11 cellular contexts compared by ENCODE assay signal in the genomic region with DNA sequence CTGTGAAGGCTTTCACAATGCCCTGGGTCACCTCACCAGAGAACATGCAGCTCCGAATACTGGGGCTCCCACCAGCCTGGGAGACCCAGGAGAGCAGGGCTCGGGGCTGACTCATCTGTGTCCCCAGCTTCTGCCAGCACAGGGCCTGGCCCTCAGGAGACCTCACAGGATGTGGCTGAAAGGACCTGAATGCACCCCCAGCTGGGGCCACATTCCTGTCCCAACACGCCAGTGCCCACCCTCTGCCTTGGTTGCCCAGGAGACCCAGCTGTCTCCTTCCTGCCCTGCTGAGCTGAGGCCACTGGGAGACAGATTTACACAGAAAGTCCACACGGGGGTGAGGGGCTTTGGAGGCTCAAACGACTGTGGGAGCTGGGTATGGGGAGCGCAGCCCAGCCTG. TPM values are rescaled to one million over a fixed set of nuclear protein-coding genes. Genes with fewer than 3 reads are reported as not detected.
DNase-seq lines count a peak whose midpoint lies in the region; ATAC-seq, FAIRE-seq and TF ChIP-seq lines count a peak whose summit lies in the region.
"Had no signal": no experiment of that assay in that cellular context is flagged by ENCODE, and none has a peak within 500 bp of the region (broad histone marks: within the 10 kb centered on the region; RNA-seq: fewer than 3 reads in every experiment).

No MANE protein-coding gene starts in this region.

- no TSS peak for BruUV-seq in HepG2 (replicated peaks; lab: Mats Ljungman, UMichigan)

- 29% methylated on average over 4 of the region's 6 CpGs for WGBS in HepG2 (ENCODE audit: low lambda C conversion rate)
- WGBS in right lobe of liver (ENCODE audit: insufficient coverage, low coverage, low lambda C conversion rate, missing lambda C conversion rate) = no CpG with 5 or more reads among the region's 6 CpGs
- WGBS in testis, 2 donors = 61 to 67% methylated on average over 3 to 6 of the region's 6 CpGs

- H3K4me2 ChIP-seq in HepG2 (ENCODE audit: low read depth, low read length) = no peak overlapping the region; the same call in 1 of the 2 replicates
- H3K4me2 ChIP-seq: hepatocyte had no signal

- TF ChIP-seq RAD21 in HepG2 (CRISPR knock-in tag; IDR thresholded peaks at IDR 0.05) = no peak

- in situ Hi-C loops in HepG2 (cut with HindIII; ENCODE audit: extremely low pct_ligation_motif_present, low pct_unique_long_range_greater_than_20kb) = loop anchor here (5.0 kb wide), 1 partner anchor 38 kb away; a partner anchor contains a TSS

- H4K20me1 ChIP-seq in HepG2 (ENCODE audit: insufficient read depth, low read length) = no peaks in the 10 kb centered on the region

- H3K27ac ChIP-seq in HepG2 (ENCODE audit: extremely low read length, insufficient read depth, low read length) (no peak overlapping the region), right lobe of liver (no peak overlapping the region), iPS-20b (ENCODE audit: low read length) (peak overlapping the region; percentile 14), testis (no peak overlapping the region)
- H3K27ac ChIP-seq: hepatocyte had no signal

- H3K9me3 ChIP-seq in HepG2 (ENCODE audit: low read length) (no peaks in the 10 kb centered on the region), right lobe of liver (no peaks in the 10 kb centered on the region), adipocyte (ENCODE audit: control insufficient read depth, low read length) (no peaks in the 10 kb centered on the region), iPS-20b (ENCODE audit: insufficient read depth, low read depth, low read length) (no peaks in the 10 kb centered on the region), testis (no peaks in the 10 kb centered on the region)

- CTCF ChIA-PET in HepG2 (lab: Yijun Ruan, JAX; ENCODE audit: low intra/inter-chr PET ratio, low total read pairs) = no interaction called here

- TF ChIP-seq EP300 in HepG2 (IDR thresholded peaks at IDR 0.05; ENCODE audit: low read depth in 2 of 2, low read length in 2 of 2) (no peak), HepG2 (CRISPR knock-in tag; IDR thresholded peaks at IDR 0.05; ENCODE audit: borderline replicate concordance) (no peak)

- no peak overlapping the region for H3K4me3 ChIP-seq in HepG2 (replicated peaks in 1 of 3; ENCODE audit: insufficient read depth in 1 of 3, low read depth in 2 of 3, low read length in 3 of 3)
- no peak overlapping the region for H3K4me3 ChIP-seq in right lobe of liver
- no peak overlapping the region for H3K4me3 ChIP-seq in adipocyte (ENCODE audit: low read length)
- H3K4me3 ChIP-seq in iPS-20b (ENCODE audit: low read length) = peak overlapping the region; percentile 29; the same call in 1 of the 2 replicates
- H3K4me3 ChIP-seq in testis = no peak overlapping the region
- H3K4me3 ChIP-seq: hepatocyte had no signal

- no peaks in the 10 kb centered on the region for H3K79me2 ChIP-seq in HepG2 (ENCODE audit: insufficient read depth, low read length)
- H3K79me2 ChIP-seq: hepatocyte had no signal

- intact Hi-C loops in HepG2 (cut with micrococcal nuclease; ENCODE audit: unreplicated experiment) = no loop called here
- intact Hi-C loops in right lobe of liver (cut with DNase I) = loop anchor here (5.0 kb wide), 1 partner anchor 38 kb away; a partner anchor contains a TSS
- intact Hi-C loops in testis (cut with DNase I; ENCODE audit: low total_unique reads) = loop anchor here (10.0 kb wide), 1 partner anchor 176 kb away; no protein-coding TSS in a partner anchor
- intact Hi-C loops in Right ventricle myocardium inferior (cut with DNase I) = loop anchor here (5.0 kb wide), 1 partner anchor 173 kb away; no protein-coding TSS in a partner anchor

- POLR2A ChIA-PET in HepG2 (lab: Yijun Ruan, JAX) = interaction anchor here (0.7 to 1.2 kb wide), 2 partner anchors 8 to 30 kb away, joined by 3 to 6 read pairs; no protein-coding TSS in a partner anchor

- TF ChIP-seq POLR2A in HepG2 (IDR thresholded peaks at IDR 0.05; ENCODE audit: insufficient read depth in 1 of 2, low read depth in 2 of 2, low read length in 2 of 2) (no peak), right lobe of liver (IDR thresholded peaks at IDR 0.05) (no peak), testis (IDR thresholded peaks at IDR 0.05) (no peak)

- ATAC-seq in HepG2 (no peak), right lobe of liver (no peak), HG03469 (IDR thresholded peaks at IDR 0.05; ENCODE audit: unreplicated experiment) (no peak), Right ventricle myocardium inferior (no peak)

- no peak overlapping the region for H2AFZ ChIP-seq in HepG2 (ENCODE audit: low read length)
- H2AFZ ChIP-seq: hepatocyte had no signal

- no peak for TF ChIP-seq CTCF in HepG2 (CRISPR knock-in tag; IDR thresholded peaks at IDR 0.05)
- no peak for TF ChIP-seq CTCF in right lobe of liver (IDR thresholded peaks at IDR 0.05)
- TF ChIP-seq CTCF in testis (IDR thresholded peaks at IDR 0.05) = no peak

- H3K27me3 ChIP-seq in HepG2 (ENCODE audit: control insufficient read depth in 1 of 2, insufficient read depth in 2 of 2, low read length in 2 of 2) (no peaks in the 10 kb centered on the region), right lobe of liver (no peaks in the 10 kb centered on the region), adipocyte (replicated peaks; ENCODE audit: control insufficient read depth, insufficient read depth, low read length) (no peaks in the 10 kb centered on the region), iPS-20b (ENCODE audit: insufficient read depth, low read length) (no peaks in the 10 kb centered on the region), testis (no peaks in the 10 kb centered on the region)
- H3K27me3 ChIP-seq: hepatocyte had no signal

- no peak for FAIRE-seq in HepG2 (lab: Jason Lieb, UNC)

- no peak for DNase-seq in HepG2 (ENCODE audit: low spot score)
- no peak for DNase-seq in right lobe of liver
- peak; percentile 30 for DNase-seq in adipocyte (ENCODE audit: low read depth)
- DNase-seq in testis = no peak
- DNase-seq in Ammon's horn (ENCODE audit: low spot score) = no peak
- DNase-seq in Right ventricle myocardium inferior (ENCODE audit: missing footprints) = no peak
- DNase-seq: activated naive CD8-positive, alpha-beta T cell treated with anti-CD3 and anti-CD28 coated beads for 36 hours; T-helper 9 cell had no signal

- H3K36me3 ChIP-seq in HepG2 (replicated peaks in 1 of 2; ENCODE audit: control insufficient read depth in 1 of 2, insufficient read depth in 2 of 2, low read length in 2 of 2) (no peaks in the 10 kb centered on the region), right lobe of liver (peaks cover 0 to 9% (median 0%) of the 10 kb centered on the region in 4 donors), adipocyte (ENCODE audit: control insufficient read depth, insufficient read depth, low read length, severe bottlenecking) (no peaks in the 10 kb centered on the region), iPS-20b (ENCODE audit: insufficient read depth, low read depth, low read length) (no peaks in the 10 kb centered on the region), testis (ENCODE audit: low read depth, missing control alignments) (no peaks in the 10 kb centered on the region)

- H3K9ac ChIP-seq in HepG2 (ENCODE audit: insufficient read depth, low read depth, low read length) (no peak overlapping the region), adipocyte (ENCODE audit: low read length) (peak overlapping the region; percentile 14), iPS-20b (ENCODE audit: low read depth, low read length) (peak overlapping the region; percentile 21; the same call in 1 of the 2 replicates)

- H3K4me1 ChIP-seq in HepG2 (ENCODE audit: insufficient read depth, low read length) (peaks cover 17% of the 10 kb centered on the region), right lobe of liver (peaks cover 0 to 16% (median 5%) of the 10 kb centered on the region in 4 donors), adipocyte (ENCODE audit: control insufficient read depth, insufficient read depth, low read length) (peaks cover 30% of the 10 kb centered on the region), iPS-20b (ENCODE audit: insufficient read depth, low read length) (peaks cover 7% of the 10 kb centered on the region; the same call in 1 of the 2 replicates), testis (peaks cover 12% of the 10 kb centered on the region)

RNA-seq across cellular contexts. Expression of a gene that starts 11.9 kb away (rescaled TPM):
- total RNA-seq in HepG2 (2016; rRNA removed; fragmentation: Illumina TruSeq; extraction: Trizol) = 2.3 and 2.5 TPM in 2 replicates
- total RNA-seq in HepG2 (2016; cell fraction: cytosol; rRNA removed; fragmentation: Illumina TruSeq; extraction: Trizol; ENCODE audit: low read depth) = 3.4 and 4.0 TPM in 2 replicates
- 1.8 and 2.8 TPM in 2 replicates for total RNA-seq in HepG2 (2016; cell fraction: insoluble cytoplasmic fraction; rRNA removed; fragmentation: Illumina TruSeq; extraction: Trizol)
- total RNA-seq in HepG2 (2016; cell fraction: membrane; rRNA removed; fragmentation: Illumina TruSeq; extraction: Trizol) = 4.9 and 6.9 TPM in 2 replicates
- 2.2 and 2.5 TPM in 2 replicates for total RNA-seq in HepG2 (2016; cell fraction: nucleus; rRNA removed; fragmentation: Illumina TruSeq; extraction: Trizol)
- polyA plus RNA-seq in HepG2 (2011; rRNA removed) = 3.6 TPM in 2 replicates
- polyA plus RNA-seq in HepG2 (2011; cell fraction: cytosol; rRNA removed) = 2.4 and 3.8 TPM in 2 replicates
- 4.8 and 5.7 TPM in 2 replicates for polyA plus RNA-seq in HepG2 (2011; cell fraction: nucleus; rRNA removed)
- polyA plus RNA-seq in HepG2 (2012) = 4.0 and 5.0 TPM in 2 replicates
- polyA plus RNA-seq in HepG2 (2016; cell fraction: cytosol; fragmentation: Illumina TruSeq; extraction: Trizol; ENCODE audit: low read depth) = 4.8 and 6.1 TPM in 2 replicates
- polyA plus RNA-seq in HepG2 (2016; cell fraction: insoluble cytoplasmic fraction; fragmentation: Illumina TruSeq; extraction: Trizol; ENCODE audit: low read depth) = 2.6 and 3.5 TPM in 2 replicates
- polyA plus RNA-seq in HepG2 (2016; cell fraction: membrane; fragmentation: Illumina TruSeq; extraction: Trizol; ENCODE audit: low read depth) = 6.4 and 7.9 TPM in 2 replicates
- 2.4 and 5.2 TPM in 2 replicates for polyA plus RNA-seq in HepG2 (2016; cell fraction: nucleus; fragmentation: Illumina TruSeq; extraction: Trizol; ENCODE audit: insufficient read depth, low read depth)
- polyA minus RNA-seq in HepG2 (2011; rRNA and poly(A)+ RNA removed; ENCODE audit: low replicate concordance) = 4.1 and 65.2 TPM in 2 replicates
- polyA minus RNA-seq in HepG2 (2011; cell fraction: cytosol; rRNA and poly(A)+ RNA removed) = 1.6 and 1.9 TPM in 2 replicates
- polyA minus RNA-seq in HepG2 (2011; cell fraction: nucleus; rRNA and poly(A)+ RNA removed) = 1.6 and 2.3 TPM in 2 replicates
- 10 to 100 TPM in 4 of 6 experiments, 1 to 10 TPM in 2; 8.9 to 48.3 (median 12.5) TPM for total RNA-seq in right lobe of liver
- 10 to 100 TPM; 58.5 to 67.4 TPM for total RNA-seq in testis
- 38.0 TPM for polyA plus RNA-seq in testis (ENCODE audit: insufficient read depth, low read depth, low replicate concordance)
- total RNA-seq in Right ventricle myocardium inferior = 63.2 TPM

RNA-seq across cellular contexts. Expression of a gene that starts 37.4 kb away (rescaled TPM):
- total RNA-seq in HepG2 (2016; rRNA removed; fragmentation: Illumina TruSeq; extraction: Trizol) (0.53 and 0.58 TPM in 2 replicates), right lobe of liver (10 to 100 TPM in 4 of 6 experiments, 1 to 10 TPM in 2; 3.5 to 78.0 (median 15.7) TPM), testis (10 to 100 TPM in 1 of 2 donors, 1 to 10 TPM in 1; 5.6 to 11.9 TPM), Right ventricle myocardium inferior (1.0 TPM)
- 0.44 TPM in 1 of 2 replicates, not detected in the other for total RNA-seq in HepG2 (2016; cell fraction: cytosol; rRNA removed; fragmentation: Illumina TruSeq; extraction: Trizol; ENCODE audit: low read depth)
- 0.64 and 0.97 TPM in 2 replicates for total RNA-seq in HepG2 (2016; cell fraction: insoluble cytoplasmic fraction; rRNA removed; fragmentation: Illumina TruSeq; extraction: Trizol)
- 0.34 and 0.49 TPM in 2 replicates for total RNA-seq in HepG2 (2016; cell fraction: membrane; rRNA removed; fragmentation: Illumina TruSeq; extraction: Trizol)
- not detected in 2 replicates for total RNA-seq in HepG2 (2016; cell fraction: nucleus; rRNA removed; fragmentation: Illumina TruSeq; extraction: Trizol)
- polyA plus RNA-seq in HepG2 (2011; rRNA removed) (1.2 and 1.8 TPM in 2 replicates), testis (ENCODE audit: insufficient read depth, low read depth, low replicate concordance) (8.8 TPM)
- polyA plus RNA-seq in HepG2 (2011; cell fraction: cytosol; rRNA removed) = 1.4 and 1.5 TPM in 2 replicates
- polyA plus RNA-seq in HepG2 (2011; cell fraction: nucleus; rRNA removed) = 3.6 and 4.3 TPM in 2 replicates
- polyA plus RNA-seq in HepG2 (2012) = 0.72 and 0.89 TPM in 2 replicates
- polyA plus RNA-seq in HepG2 (2016; cell fraction: cytosol; fragmentation: Illumina TruSeq; extraction: Trizol; ENCODE audit: low read depth) = 0.35 and 0.58 TPM in 2 replicates
- 1.1 TPM in 2 replicates for polyA plus RNA-seq in HepG2 (2016; cell fraction: insoluble cytoplasmic fraction; fragmentation: Illumina TruSeq; extraction: Trizol; ENCODE audit: low read depth)
- 0.64 and 0.69 TPM in 2 replicates for polyA plus RNA-seq in HepG2 (2016; cell fraction: membrane; fragmentation: Illumina TruSeq; extraction: Trizol; ENCODE audit: low read depth)
- 0.97 and 0.98 TPM in 2 replicates for polyA plus RNA-seq in HepG2 (2016; cell fraction: nucleus; fragmentation: Illumina TruSeq; extraction: Trizol; ENCODE audit: insufficient read depth, low read depth)
- 0.33 and 0.62 TPM in 2 replicates for polyA minus RNA-seq in HepG2 (2011; rRNA and poly(A)+ RNA removed; ENCODE audit: low replicate concordance)
- not detected in 2 replicates for polyA minus RNA-seq in HepG2 (2011; cell fraction: cytosol; rRNA and poly(A)+ RNA removed)
- 0.77 and 2.0 TPM in 2 replicates for polyA minus RNA-seq in HepG2 (2011; cell fraction: nucleus; rRNA and poly(A)+ RNA removed)

RNA-seq across cellular contexts. Expression of a gene that starts 43.6 kb away (rescaled TPM):
- not detected in 2 replicates for total RNA-seq in HepG2 (2016; rRNA removed; fragmentation: Illumina TruSeq; extraction: Trizol)
- not detected in 2 replicates for total RNA-seq in HepG2 (2016; cell fraction: cytosol; rRNA removed; fragmentation: Illumina TruSeq; extraction: Trizol; ENCODE audit: low read depth)
- not detected in 2 replicates for total RNA-seq in HepG2 (2016; cell fraction: insoluble cytoplasmic fraction; rRNA removed; fragmentation: Illumina TruSeq; extraction: Trizol)
- not detected in 2 replicates for total RNA-seq in HepG2 (2016; cell fraction: membrane; rRNA removed; fragmentation: Illumina TruSeq; extraction: Trizol)
- total RNA-seq in HepG2 (2016; cell fraction: nucleus; rRNA removed; fragmentation: Illumina TruSeq; extraction: Trizol) = not detected in 2 replicates
- 0.17 TPM in 2 replicates for polyA plus RNA-seq in HepG2 (2011; rRNA removed)
- polyA plus RNA-seq in HepG2 (2011; cell fraction: cytosol; rRNA removed) = 0.08 and 0.12 TPM in 2 replicates
- polyA plus RNA-seq in HepG2 (2011; cell fraction: nucleus; rRNA removed) = 0.26 and 0.39 TPM in 2 replicates
- polyA plus RNA-seq in HepG2 (2012) = 0.60 TPM in 1 of 2 replicates, not detected in the other
- not detected in 2 replicates for polyA plus RNA-seq in HepG2 (2016; cell fraction: cytosol; fragmentation: Illumina TruSeq; extraction: Trizol; ENCODE audit: low read depth)
- polyA plus RNA-seq in HepG2 (2016; cell fraction: insoluble cytoplasmic fraction; fragmentation: Illumina TruSeq; extraction: Trizol; ENCODE audit: low read depth) = not detected in 2 replicates
- polyA plus RNA-seq in HepG2 (2016; cell fraction: membrane; fragmentation: Illumina TruSeq; extraction: Trizol; ENCODE audit: low read depth) = not detected in 2 replicates
- not detected in 2 replicates for polyA plus RNA-seq in HepG2 (2016; cell fraction: nucleus; fragmentation: Illumina TruSeq; extraction: Trizol; ENCODE audit: insufficient read depth, low read depth)
- polyA minus RNA-seq in HepG2 (2011; rRNA and poly(A)+ RNA removed; ENCODE audit: low replicate concordance) = not detected in 2 replicates
- polyA minus RNA-seq in HepG2 (2011; cell fraction: cytosol; rRNA and poly(A)+ RNA removed) = not detected in 2 replicates
- 0.37 TPM in 1 of 2 replicates, not detected in the other for polyA minus RNA-seq in HepG2 (2011; cell fraction: nucleus; rRNA and poly(A)+ RNA removed)
- 10 to 100 TPM in 4 of 6 experiments, 1 to 10 TPM in 1, not detected in 1; 5.1 to 55.3 (median 32.7) TPM for total RNA-seq in right lobe of liver
- total RNA-seq in testis = not detected
- polyA plus RNA-seq in testis (ENCODE audit: insufficient read depth, low read depth, low replicate concordance) = not detected
- total RNA-seq in Right ventricle myocardium inferior = not detected
- total RNA-seq: activated naive CD8-positive, alpha-beta T cell treated with anti-CD3 and anti-CD28 coated beads for 36 hours; hepatocyte had no signal
- polyA plus RNA-seq: hepatocyte had no signal

RNA-seq across cellular contexts. Expression of a gene that starts 46.5 kb away (rescaled TPM):
- 0.07 TPM in 2 replicates for total RNA-seq in HepG2 (2016; rRNA removed; fragmentation: Illumina TruSeq; extraction: Trizol)
- not detected in 2 replicates for total RNA-seq in HepG2 (2016; cell fraction: cytosol; rRNA removed; fragmentation: Illumina TruSeq; extraction: Trizol; ENCODE audit: low read depth)
- 0.09 TPM in 1 of 2 replicates, not detected in the other for total RNA-seq in HepG2 (2016; cell fraction: insoluble cytoplasmic fraction; rRNA removed; fragmentation: Illumina TruSeq; extraction: Trizol)
- total RNA-seq in HepG2 (2016; cell fraction: membrane; rRNA removed; fragmentation: Illumina TruSeq; extraction: Trizol) = 0.07 and 0.09 TPM in 2 replicates
- total RNA-seq in HepG2 (2016; cell fraction: nucleus; rRNA removed; fragmentation: Illumina TruSeq; extraction: Trizol) = 0.09 TPM in 1 of 2 replicates, not detected in the other
- 1.1 and 1.5 TPM in 2 replicates for polyA plus RNA-seq in HepG2 (2011; rRNA removed)
- 0.71 and 0.98 TPM in 2 replicates for polyA plus RNA-seq in HepG2 (2011; cell fraction: cytosol; rRNA removed)
- polyA plus RNA-seq in HepG2 (2011; cell fraction: nucleus; rRNA removed) = 2.0 and 2.5 TPM in 2 replicates
- 0.47 and 1.7 TPM in 2 replicates for polyA plus RNA-seq in HepG2 (2012)
- not detected in 2 replicates for polyA plus RNA-seq in HepG2 (2016; cell fraction: cytosol; fragmentation: Illumina TruSeq; extraction: Trizol; ENCODE audit: low read depth)
- not detected in 2 replicates for polyA plus RNA-seq in HepG2 (2016; cell fraction: insoluble cytoplasmic fraction; fragmentation: Illumina TruSeq; extraction: Trizol; ENCODE audit: low read depth)
- polyA plus RNA-seq in HepG2 (2016; cell fraction: membrane; fragmentation: Illumina TruSeq; extraction: Trizol; ENCODE audit: low read depth) = 0.14 TPM in 1 of 2 replicates, not detected in the other
- polyA plus RNA-seq in HepG2 (2016; cell fraction: nucleus; fragmentation: Illumina TruSeq; extraction: Trizol; ENCODE audit: insufficient read depth, low read depth) = 0.26 TPM in 1 of 2 replicates, not detected in the other
- 1.8 and 2.9 TPM in 2 replicates for polyA minus RNA-seq in HepG2 (2011; rRNA and poly(A)+ RNA removed; ENCODE audit: low replicate concordance)
- 0.97 and 0.99 TPM in 2 replicates for polyA minus RNA-seq in HepG2 (2011; cell fraction: cytosol; rRNA and poly(A)+ RNA removed)
- polyA minus RNA-seq in HepG2 (2011; cell fraction: nucleus; rRNA and poly(A)+ RNA removed) = 0.64 and 1.5 TPM in 2 replicates
- 1 to 10 TPM in 3 of 6 experiments, under 1 TPM in 3; 0.22 to 1.9 (median 0.93) TPM for total RNA-seq in right lobe of liver
- 1 to 10 TPM; 2.0 to 3.6 TPM for total RNA-seq in testis
- polyA plus RNA-seq in testis (ENCODE audit: insufficient read depth, low read depth, low replicate concordance) = 5.1 TPM
- 2.1 TPM for total RNA-seq in Right ventricle myocardium inferior

RNA-seq across cellular contexts. Expression of a gene that starts 52.2 kb away (rescaled TPM):
- 0.22 TPM in 1 of 2 replicates, not detected in the other for total RNA-seq in HepG2 (2016; rRNA removed; fragmentation: Illumina TruSeq; extraction: Trizol)
- not detected in 2 replicates for total RNA-seq in HepG2 (2016; cell fraction: cytosol; rRNA removed; fragmentation: Illumina TruSeq; extraction: Trizol; ENCODE audit: low read depth)
- 0.11 TPM in 1 of 2 replicates, not detected in the other for total RNA-seq in HepG2 (2016; cell fraction: insoluble cytoplasmic fraction; rRNA removed; fragmentation: Illumina TruSeq; extraction: Trizol)
- 0.59 TPM in 1 of 2 replicates, not detected in the other for total RNA-seq in HepG2 (2016; cell fraction: membrane; rRNA removed; fragmentation: Illumina TruSeq; extraction: Trizol)
- not detected in 2 replicates for total RNA-seq in HepG2 (2016; cell fraction: nucleus; rRNA removed; fragmentation: Illumina TruSeq; extraction: Trizol)
- polyA plus RNA-seq in HepG2 (2011; rRNA removed) = 0.07 and 0.16 TPM in 2 replicates
- polyA plus RNA-seq in HepG2 (2011; cell fraction: cytosol; rRNA removed) = not detected in 2 replicates
- 1.2 and 1.7 TPM in 2 replicates for polyA plus RNA-seq in HepG2 (2011; cell fraction: nucleus; rRNA removed)
- polyA plus RNA-seq in HepG2 (2012) = 0.09 and 0.50 TPM in 2 replicates
- polyA plus RNA-seq in HepG2 (2016; cell fraction: cytosol; fragmentation: Illumina TruSeq; extraction: Trizol; ENCODE audit: low read depth) = not detected in 2 replicates
- not detected in 2 replicates for polyA plus RNA-seq in HepG2 (2016; cell fraction: insoluble cytoplasmic fraction; fragmentation: Illumina TruSeq; extraction: Trizol; ENCODE audit: low read depth)
- not detected in 2 replicates for polyA plus RNA-seq in HepG2 (2016; cell fraction: membrane; fragmentation: Illumina TruSeq; extraction: Trizol; ENCODE audit: low read depth)
- 0.46 and 0.85 TPM in 2 replicates for polyA plus RNA-seq in HepG2 (2016; cell fraction: nucleus; fragmentation: Illumina TruSeq; extraction: Trizol; ENCODE audit: insufficient read depth, low read depth)
- polyA minus RNA-seq in HepG2 (2011; rRNA and poly(A)+ RNA removed; ENCODE audit: low replicate concordance) = 0.30 TPM in 1 of 2 replicates, not detected in the other
- polyA minus RNA-seq in HepG2 (2011; cell fraction: cytosol; rRNA and poly(A)+ RNA removed) = not detected in 2 replicates
- 0.37 and 0.39 TPM in 2 replicates for polyA minus RNA-seq in HepG2 (2011; cell fraction: nucleus; rRNA and poly(A)+ RNA removed)
- under 1 TPM in 5 of 6 experiments, not detected in 1; 0.10 to 0.35 (median 0.13) TPM for total RNA-seq in right lobe of liver
- 10 to 100 TPM; 10.5 to 28.9 TPM for total RNA-seq in testis
- polyA plus RNA-seq in testis (ENCODE audit: insufficient read depth, low read depth, low replicate concordance) = 32.8 TPM
- 0.49 TPM for total RNA-seq in Right ventricle myocardium inferior
- total RNA-seq: activated naive CD8-positive, alpha-beta T cell treated with anti-CD3 and anti-CD28 coated beads for 36 hours had no signal
